9 cellular contexts compared by ENCODE assay signal in genomic region chr12:132909030-132909368, GRCh38. TPM values are rescaled to one million over a fixed set of nuclear protein-coding genes. Genes with fewer than 3 reads are reported as not detected.
DNase-seq lines count a peak whose midpoint lies in the region; ATAC-seq, FAIRE-seq and TF ChIP-seq lines count a peak whose summit lies in the region.
"Had no signal": no experiment of that assay in that cellular context is flagged by ENCODE, and none has a peak within 500 bp of the region (broad histone marks: within the 10 kb centered on the region; RNA-seq: fewer than 3 reads in every experiment).

No MANE protein-coding gene starts in this region.

- H3K9me3 ChIP-seq in GM12878 (replicated peaks; ENCODE audit: control insufficient read depth, insufficient read depth, low read length) (peaks cover 7% of the 10 kb centered on the region), tibial artery (peaks cover 0 to 36% (median 2%) of the 10 kb centered on the region in 3 donors)

- SMC1A ChIA-PET in GM12878 (lab: Charles Lee; ENCODE audit: uncharacterized antibody, unreplicated experiment) = no interaction called here

- H3K27ac ChIP-seq in GM12878 (ENCODE audit: control insufficient read depth, insufficient read depth) = no peak overlapping the region
- H3K27ac ChIP-seq in tibial artery = peak overlapping the region; percentile 82 to 88

- peak overlapping the region; percentile 44; the same call in 1 of the 2 replicates for H3K4me3 ChIP-seq in GM12878
- H3K4me3 ChIP-seq in lower leg skin (ENCODE audit: low read depth, poor library complexity, severe bottlenecking) = peak overlapping the region; percentile 36
- H3K4me3 ChIP-seq in tibial artery = peak overlapping the region; percentile 55 to 70

- FAIRE-seq in GM12878 (lab: Jason Lieb, UNC) = no peak

- no peaks in the 10 kb centered on the region for H3K27me3 ChIP-seq in GM12878 (replicated peaks in 1 of 2; ENCODE audit: control insufficient read depth in 2 of 2, insufficient read depth in 2 of 2, low read length in 1 of 2)
- H3K27me3 ChIP-seq in tibial artery = no peaks in the 10 kb centered on the region

- TF ChIP-seq CTCF in GM12878 (IDR thresholded peaks at IDR 0.05 in 2 of 3, conservative IDR thresholded peaks at IDR 0.05 in 1 of 3; ENCODE audit: control insufficient read depth in 2 of 3, extremely low read depth in 1 of 3, insufficient read depth in 1 of 3, low read depth in 3 of 3, low read length in 3 of 3) = no peak
- no peak for TF ChIP-seq CTCF in lower leg skin (IDR thresholded peaks at IDR 0.05)
- TF ChIP-seq CTCF in tibial artery (IDR thresholded peaks at IDR 0.05) = no peak

- no peaks in the 10 kb centered on the region for H4K20me1 ChIP-seq in GM12878 (ENCODE audit: control insufficient read depth, insufficient read depth)

- in situ Hi-C loops in GM12878 (cut with MboI) = no loop called here

- H3K9ac ChIP-seq in GM12878 (ENCODE audit: control insufficient read depth, insufficient read depth, low read length) = peak overlapping the region; percentile 62; the same call in 1 of the 2 replicates

- peak overlapping the region; percentile 82 for H3K4me3 Mint-ChIP-seq in activated T-cell treated with anti-CD3 and anti-CD28 coated beads, Interleukin-2, amount 50 U/mL, for 24 hours

- BruUV-seq in GM12878 (replicated peaks; lab: Mats Ljungman, UMichigan) = no TSS peak

- H3K4me1 ChIP-seq in GM12878 (ENCODE audit: control insufficient read depth, insufficient read depth, low read length) = no peaks in the 10 kb centered on the region
- peaks cover 0 to 15% (median 10%) of the 10 kb centered on the region in 4 donors for H3K4me1 ChIP-seq in tibial artery

- peaks cover 40% of the 10 kb centered on the region for H3K36me3 Mint-ChIP-seq in activated T-cell treated with anti-CD3 and anti-CD28 coated beads, Interleukin-2, amount 50 U/mL, for 24 hours (ENCODE audit: low read depth)

- CTCF ChIA-PET in GM12878 (lab: Yijun Ruan, JAX) = no interaction called here

- peaks cover 20% of the 10 kb centered on the region for H3K9me3 Mint-ChIP-seq in activated T-cell treated with anti-CD3 and anti-CD28 coated beads, Interleukin-2, amount 50 U/mL, for 24 hours

- peak overlapping the region; percentile 89 for H3K4me2 ChIP-seq in GM12878 (ENCODE audit: control insufficient read depth, insufficient read depth)

- peak overlapping the region; percentile 94 for H3K27ac Mint-ChIP-seq in activated T-cell treated with anti-CD3 and anti-CD28 coated beads, Interleukin-2, amount 50 U/mL, for 24 hours

- H3K36me3 ChIP-seq in GM12878 (ENCODE audit: control insufficient read depth in 2 of 2, insufficient read depth in 2 of 2, low read length in 1 of 2) = no peaks in the 10 kb centered on the region
- peaks cover 0 to 5% (median 5%) of the 10 kb centered on the region in 3 donors for H3K36me3 ChIP-seq in tibial artery

- no peak for DNase-seq in activated T-cell treated with anti-CD3 and anti-CD28 coated beads, Interleukin-2, amount 50 U/mL, for 24 hours
- no peak for DNase-seq in activated T-cell treated with anti-CD3 and anti-CD28 coated beads, Interleukin-2, amount 50 U/mL, for 48 hours
- no peak for DNase-seq in GM12878 (ENCODE audit: low read depth, low spot score)
- no peak for DNase-seq in lower leg skin (ENCODE audit: low spot score in 2 of 2)
- DNase-seq in tibial artery = no peak
- no peak for DNase-seq in NCI-H2171 (lab: John Stamatoyannopoulos, UW)
- no peak for DNase-seq in NCI-H1417 (lab: John Stamatoyannopoulos, UW)
- no peak for DNase-seq in NK-92 treated with Interleukin-12 subunit alpha and Interleukin-12 subunit beta, amount 100 ng/mL, for 24 hours (lab: John Stamatoyannopoulos, UW)

- WGBS in GM12878 (ENCODE audit: insufficient coverage, insufficient replicate concordance, low lambda C conversion rate, missing lambda C conversion rate) = 2% methylated on average over 22 of the region's 22 CpGs
- WGBS in lower leg skin, 2 donors = 1% methylated on average over 14 to 20 of the region's 22 CpGs

- no peak for TF ChIP-seq EP300 in GM12878 (IDR thresholded peaks at IDR 0.05; ENCODE audit: borderline replicate concordance in 1 of 2, control insufficient read depth in 1 of 2, low read depth in 2 of 2, low read length in 2 of 2)

- intact Hi-C loops in GM12878 (cut with micrococcal nuclease; ENCODE audit: unreplicated experiment) (no loop called here), lower leg skin (cut with DNase I; ENCODE audit: low total_unique reads) (no loop called here), tibial artery (cut with DNase I; ENCODE audit: low total_unique reads) (loop anchor here (5.0 to 10.0 kb wide), 2 partner anchors 48 to 144 kb away; partner anchors contain the start of genes ANKLE2 and ZNF605)

- H2AFZ ChIP-seq in GM12878 (ENCODE audit: control insufficient read depth, low read depth, low read length) = peak overlapping the region; percentile 82

- no peaks in the 10 kb centered on the region for H3K79me2 ChIP-seq in GM12878 (ENCODE audit: control insufficient read depth, insufficient read depth, low read length)

- RAD21 ChIA-PET in GM12878 (lab: Charles Lee; ENCODE audit: unreplicated experiment) = no interaction called here

- POLR2A ChIA-PET in GM12878 (lab: Charles Lee) = interaction anchor here (0.6 kb wide), 1 partner anchor 345 kb away, joined by 4 read pairs; no protein-coding TSS in a partner anchor

- no peak for TF ChIP-seq RAD21 in GM12878 (IDR thresholded peaks at IDR 0.05; ENCODE audit: insufficient read depth, low read depth, low read length)

- TF ChIP-seq POLR2A in GM12878 (IDR thresholded peaks at IDR 0.05; ENCODE audit: low read depth, low read length) = no peak
- no peak for TF ChIP-seq POLR2A in lower leg skin (IDR thresholded peaks at IDR 0.05)

- H3K27me3 Mint-ChIP-seq in activated T-cell treated with anti-CD3 and anti-CD28 coated beads, Interleukin-2, amount 50 U/mL, for 24 hours = no peaks in the 10 kb centered on the region

- H3K4me1 Mint-ChIP-seq in activated T-cell treated with anti-CD3 and anti-CD28 coated beads, Interleukin-2, amount 50 U/mL, for 24 hours (ENCODE audit: low read depth) = peaks cover 23% of the 10 kb centered on the region

- no peak for ATAC-seq in GM12878
- ATAC-seq: Panc1 had no signal

TF ChIP-seq in GM12878, 131 proteins besides CTCF, POLR2A, EP300 and RAD21:
- TF ChIP-seq CBX5 (IDR thresholded peaks at IDR 0.05; ENCODE audit: low read depth) = no peak
- TF ChIP-seq MYC (IDR thresholded peaks at IDR 0.05; ENCODE audit: insufficient read depth, insufficient read length, insufficient replicate concordance, low read length, severe bottlenecking) = no peak
- no peak for TF ChIP-seq MEF2A (IDR thresholded peaks at IDR 0.05; ENCODE audit: insufficient read depth, low read depth, low read length)
- TF ChIP-seq YY1 (IDR thresholded peaks at IDR 0.05; ENCODE audit: low read depth, low read length) = no peak
- TF ChIP-seq DPF2 (IDR thresholded peaks at IDR 0.05) = no peak
- TF ChIP-seq EZH2 (IDR thresholded peaks at IDR 0.05; ENCODE audit: borderline replicate concordance, control insufficient read depth, low read depth, low read length) = no peak
- no peak for TF ChIP-seq KAT2A (conservative IDR thresholded peaks at IDR 0.05; ENCODE audit: control insufficient read depth, low read depth, low read length)
- no peak for TF ChIP-seq RBBP5 (conservative IDR thresholded peaks at IDR 0.05)
- TF ChIP-seq MYB (IDR thresholded peaks at IDR 0.05; ENCODE audit: borderline replicate concordance, low read depth, low read length) = no peak
- no peak for TF ChIP-seq JUNB (IDR thresholded peaks at IDR 0.05)
TF ChIP-seq in GM12878: peak in this region for 0.

RNA-seq across cellular contexts. Expression of gene CHFR, which starts 21.6 kb away (rescaled TPM):
- 140 and 141 TPM in 2 replicates for total RNA-seq in GM12878 (2013; cell fraction: nucleolus; rRNA removed)
- total RNA-seq in GM12878 (2014; rRNA removed) = 33.6 and 42.0 TPM in 2 replicates
- total RNA-seq in GM12878 (2014; rRNA removed; fragmentation: Illumina TruSeq; extraction: Trizol) = 26.3 and 28.8 TPM in 2 replicates
- total RNA-seq in GM12878 (2021) = 40.9 and 43.4 TPM in 2 replicates
- 21.5 TPM for polyA plus RNA-seq in GM12878 (2011; ENCODE audit: low read depth)
- 49.4 and 50.1 TPM in 2 replicates for polyA plus RNA-seq in GM12878 (2011; rRNA removed)
- 51.2 and 54.2 TPM in 2 replicates for polyA plus RNA-seq in GM12878 (2011; cell fraction: cytosol; rRNA removed)
- 101 and 133 TPM in 2 replicates for polyA plus RNA-seq in GM12878 (2011; cell fraction: nucleus; rRNA removed)
- polyA plus RNA-seq in GM12878 (2012) = 25.6 and 31.4 TPM in 2 replicates
- 30.8 and 40.0 TPM in 2 replicates for polyA plus RNA-seq in GM12878 (2014; fragmentation: Illumina TruSeq; extraction: Trizol)
- 1 to 10 TPM; 1.1 to 2.1 TPM for polyA plus RNA-seq in GM12878 (2014; fragmentation: Nextera tagmentation; extraction: Ambion mirVana)
- 45.1 and 47.3 TPM in 2 replicates for polyA plus RNA-seq in GM12878 (2014; rRNA removed)
- 10 to 100 TPM; 21.1 to 23.7 TPM for polyA plus RNA-seq in GM12878 (2016; fragmentation: Nextera tagmentation; extraction: Ambion mirVana)
- 68.3 and 97.3 TPM in 2 replicates for polyA minus RNA-seq in GM12878 (2011; rRNA and poly(A)+ RNA removed)
- 19.2 and 20.4 TPM in 2 replicates for polyA minus RNA-seq in GM12878 (2011; cell fraction: cytosol; rRNA and poly(A)+ RNA removed)
- 27.9 and 59.0 TPM in 2 replicates for polyA minus RNA-seq in GM12878 (2011; cell fraction: nucleus; rRNA and poly(A)+ RNA removed)
- 10 to 100 TPM; 27.2 to 34.7 (median 30.6) TPM for total RNA-seq in lower leg skin

RNA-seq across cellular contexts. Expression of gene ZNF605, which starts 47.1 kb away (rescaled TPM):
- 61.2 and 76.3 TPM in 2 replicates for total RNA-seq in GM12878 (2013; cell fraction: nucleolus; rRNA removed)
- total RNA-seq in GM12878 (2014; rRNA removed) (2.9 and 3.1 TPM in 2 replicates), GM12878 (2014; rRNA removed; fragmentation: Illumina TruSeq; extraction: Trizol) (3.8 and 5.4 TPM in 2 replicates), GM12878 (2021) (3.6 and 3.8 TPM in 2 replicates), lower leg skin (1 to 10 TPM; 4.9 to 7.7 (median 5.6) TPM)
- polyA plus RNA-seq in GM12878 (2011; ENCODE audit: low read depth) = 2.5 TPM
- polyA plus RNA-seq in GM12878 (2011; rRNA removed) (4.8 and 10.1 TPM in 2 replicates), GM12878 (2014; fragmentation: Illumina TruSeq; extraction: Trizol) (3.3 and 3.7 TPM in 2 replicates), GM12878 (2014; fragmentation: Nextera tagmentation; extraction: Ambion mirVana) (1 to 10 TPM in 1 of 2 experiments, under 1 TPM in 1; 0.95 to 1.3 TPM), GM12878 (2014; rRNA removed) (2.0 and 2.1 TPM in 2 replicates), GM12878 (2016; fragmentation: Nextera tagmentation; extraction: Ambion mirVana) (1 to 10 TPM; 1.5 to 1.6 TPM)
- polyA plus RNA-seq in GM12878 (2011; cell fraction: cytosol; rRNA removed) = 0.93 and 1.2 TPM in 2 replicates
- 9.0 and 12.3 TPM in 2 replicates for polyA plus RNA-seq in GM12878 (2011; cell fraction: nucleus; rRNA removed)
- 2.3 and 3.4 TPM in 2 replicates for polyA plus RNA-seq in GM12878 (2012)
- polyA minus RNA-seq in GM12878 (2011; rRNA and poly(A)+ RNA removed) = 2.4 and 3.0 TPM in 2 replicates
- polyA minus RNA-seq in GM12878 (2011; cell fraction: cytosol; rRNA and poly(A)+ RNA removed) = 1.2 and 1.9 TPM in 2 replicates
- 2.8 and 6.3 TPM in 2 replicates for polyA minus RNA-seq in GM12878 (2011; cell fraction: nucleus; rRNA and poly(A)+ RNA removed)
